Comparison of ENCODE assay signal across 20 cellular contexts in genomic region chr5:92912280-92912679, GRCh38.
A peak's percentile ranks its signal among the peaks of the same experiment; 100 is the strongest.
DNase-seq lines count a peak whose midpoint lies in the region; TF ChIP-seq lines count a peak whose summit lies in the region.
"Had no signal": no experiment of that assay in that cellular context is flagged by ENCODE, and none has a peak within 500 bp of the region (broad histone marks: within the 10 kb centered on the region; RNA-seq: fewer than 3 reads in every experiment).

No MANE protein-coding gene starts in this region.

- TF ChIP-seq CTCF in neural crest cell (conservative IDR thresholded peaks at IDR 0.05) (no peak), BE2C (IDR thresholded peaks at IDR 0.05; ENCODE audit: low read depth, low read length) (no peak)

- no peaks in the 10 kb centered on the region for H3K27me3 ChIP-seq in BE2C

- no peaks in the 10 kb centered on the region for H3K27me3 Mint-ChIP-seq in neural crest cell (ENCODE audit: low read depth)
- H3K27me3 Mint-ChIP-seq: B cell; CD4-positive, alpha-beta memory T cell; IgD-negative memory B cell had no signal

- H3K36me3 ChIP-seq in BE2C: no peaks in the 10 kb centered on the region
- H3K36me3 ChIP-seq: HAP-1 had no signal

- H3K4me1 ChIP-seq in BE2C: peaks cover 6% of the 10 kb centered on the region; the same call in 1 of the 2 replicates
- H3K4me1 ChIP-seq: HAP-1 had no signal

- no peaks in the 10 kb centered on the region for H3K9me3 ChIP-seq in BE2C
- H3K9me3 ChIP-seq: HAP-1 had no signal

- DNase-seq in DMS53 (lab: John Stamatoyannopoulos, UW) (peak; percentile 37), DMS53 treated with DMSO at 0.1 percent for 48 hours (lab: John Stamatoyannopoulos, UW; ENCODE audit: unreplicated experiment) (no peak), NCI-H146 treated with DMSO at 0.1 percent for 48 hours (lab: John Stamatoyannopoulos, UW; ENCODE audit: unreplicated experiment) (peak; percentile 70), NCI-H748 (lab: John Stamatoyannopoulos, UW; ENCODE audit: unreplicated experiment) (peak; percentile 91), neural crest cell (ENCODE audit: low read depth, low spot score) (no peak), NCI-H2227 (lab: John Stamatoyannopoulos, UW; ENCODE audit: unreplicated experiment) (no peak), mucosa of gallbladder (ENCODE audit: low spot score) (no peak), BE2C (no peak)
- DNase-seq: CD4-positive, alpha-beta memory T cell; Kasumi-1; MM.1S; NCI-H1092 treated with DMSO at 0.1 percent for 48 hours; NCI-H2029; NCI-H2227 treated with DMSO at 0.1 percent for 48 hours; NCI-H526 treated with DMSO at 0.1 percent for 48 hours; SHP77 treated with DMSO at 0.1 percent for 48 hours; T-helper 1 cell had no signal

- H3K4me3 Mint-ChIP-seq in neural crest cell: peak overlapping the region; percentile 6
- H3K4me3 Mint-ChIP-seq: B cell; CD4-positive, alpha-beta memory T cell; IgD-negative memory B cell had no signal

- peak overlapping the region; percentile 40 for H3K27ac Mint-ChIP-seq in neural crest cell (ENCODE audit: unreplicated experiment)
- H3K27ac Mint-ChIP-seq: B cell; CD4-positive, alpha-beta memory T cell; IgD-negative memory B cell had no signal

- H3K4me3 ChIP-seq in BE2C (ENCODE audit: low read depth, low read length): no peak overlapping the region
- H3K4me3 ChIP-seq: HAP-1 had no signal

- no peaks in the 10 kb centered on the region for H3K36me3 Mint-ChIP-seq in neural crest cell (ENCODE audit: low read depth)
- H3K36me3 Mint-ChIP-seq: CD4-positive, alpha-beta memory T cell; IgD-negative memory B cell had no signal

- H3K9me3 Mint-ChIP-seq in neural crest cell: peaks cover 5% of the 10 kb centered on the region

- H3K4me1 Mint-ChIP-seq in neural crest cell: peaks cover 79% of the 10 kb centered on the region
- H3K4me1 Mint-ChIP-seq: B cell; CD4-positive, alpha-beta memory T cell; IgD-negative memory B cell had no signal

Comparison
In these comparisons a context has a peak if more than half of its experiments do, and no peak if none do; other contexts are left out.
1. DNase-seq: peak in DMS53 (single experiment), NCI-H146 treated with DMSO at 0.1 percent for 48 hours (single experiment) and NCI-H748 (single experiment); none in DMS53 treated with DMSO at 0.1 percent for 48 hours (single experiment), neural crest cell (single experiment), NCI-H2227 (single experiment), mucosa of gallbladder (single experiment) and BE2C (single experiment).